In genomic region chr11:35617687-35618496, GRCh38 we compare ENCODE assay signal across 8 cellular contexts. TPM values are rescaled to one million over a fixed set of nuclear protein-coding genes. Genes with fewer than 3 reads are reported as not detected.
DNase-seq lines count a peak whose midpoint lies in the region; ATAC-seq and TF ChIP-seq lines count a peak whose summit lies in the region.

A gene with protein sequence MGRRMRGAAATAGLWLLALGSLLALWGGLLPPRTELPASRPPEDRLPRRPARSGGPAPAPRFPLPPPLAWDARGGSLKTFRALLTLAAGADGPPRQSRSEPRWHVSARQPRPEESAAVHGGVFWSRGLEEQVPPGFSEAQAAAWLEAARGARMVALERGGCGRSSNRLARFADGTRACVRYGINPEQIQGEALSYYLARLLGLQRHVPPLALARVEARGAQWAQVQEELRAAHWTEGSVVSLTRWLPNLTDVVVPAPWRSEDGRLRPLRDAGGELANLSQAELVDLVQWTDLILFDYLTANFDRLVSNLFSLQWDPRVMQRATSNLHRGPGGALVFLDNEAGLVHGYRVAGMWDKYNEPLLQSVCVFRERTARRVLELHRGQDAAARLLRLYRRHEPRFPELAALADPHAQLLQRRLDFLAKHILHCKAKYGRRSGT (plus strand): TSS chr11:35618460. CDS start chr11:35618637, 177 bp downstream.

- peak within 1 kb of the TSS; percentile 90 for H3K4me2 ChIP-seq in neural progenitor cell

- peaks cover 47% of the 10 kb centered on the region for H3K79me2 ChIP-seq in neural progenitor cell (ENCODE audit: low read depth)

- H3K27me3 Mint-ChIP-seq in activated naive CD8-positive, alpha-beta T cell = peaks cover 31% of the 10 kb centered on the region
- peaks cover 12% of the 10 kb centered on the region for H3K27me3 Mint-ChIP-seq in neural progenitor cell (ENCODE audit: insufficient read depth, low read depth)

- no peaks in the 10 kb centered on the region for H3K9me3 Mint-ChIP-seq in activated naive CD8-positive, alpha-beta T cell (ENCODE audit: low read depth)
- no peaks in the 10 kb centered on the region for H3K9me3 Mint-ChIP-seq in neural progenitor cell

- H3K27ac Mint-ChIP-seq in activated naive CD8-positive, alpha-beta T cell = no peak within 1 kb of the TSS
- H3K27ac Mint-ChIP-seq in neural progenitor cell = peak within 1 kb of the TSS; percentile 97

- H3K4me3 ChIP-seq in neural progenitor cell = peak within 1 kb of the TSS; percentile 73

- TF ChIP-seq CTCF in AG09319 (IDR thresholded peaks at IDR 0.05; ENCODE audit: low read depth, low read length) (no peak), neural progenitor cell (IDR thresholded peaks at IDR 0.05) (no peak)

- H3K36me3 ChIP-seq in neural progenitor cell = no peaks in the 10 kb centered on the region

- ATAC-seq in GM18511 (IDR thresholded peaks at IDR 0.05; ENCODE audit: unreplicated experiment) = peak; percentile 38
- peak; percentile 32 for ATAC-seq in HG03025 (IDR thresholded peaks at IDR 0.05; ENCODE audit: low FRiP score, unreplicated experiment)

- peak within 1 kb of the TSS; percentile 92 for H3K27ac ChIP-seq in neural progenitor cell

- peak; percentile 56 for DNase-seq in AG09319 (ENCODE audit: extremely low read depth, low read depth)
- peak; percentile 73 to 90 for DNase-seq in NCI-H526 (lab: John Stamatoyannopoulos, UW)
- DNase-seq in globus pallidus (ENCODE audit: low spot score) = peak; percentile 55
- DNase-seq in neural progenitor cell (ENCODE audit: low spot score) = peak; percentile 96
- no peak for DNase-seq in activated effector memory CD4-positive, alpha-beta T cell treated with Interleukin-2 at 50 U/mL for 16 hours

- peaks cover 14% of the 10 kb centered on the region for H3K4me1 Mint-ChIP-seq in activated naive CD8-positive, alpha-beta T cell (ENCODE audit: low read depth)
- H3K4me1 Mint-ChIP-seq in neural progenitor cell = peaks cover 56% of the 10 kb centered on the region

- peak within 1 kb of the TSS; percentile 78 for H2AFZ ChIP-seq in neural progenitor cell (replicated peaks)

- H3K36me3 Mint-ChIP-seq in activated naive CD8-positive, alpha-beta T cell = no peaks in the 10 kb centered on the region
- H3K36me3 Mint-ChIP-seq in neural progenitor cell = peaks cover 14% of the 10 kb centered on the region

- H3K4me1 ChIP-seq in neural progenitor cell = peaks cover 52% of the 10 kb centered on the region

- H3F3A ChIP-seq in neural progenitor cell (ENCODE audit: low read depth) = peaks cover 69% of the 10 kb centered on the region

- H3K27me3 ChIP-seq in neural progenitor cell = no peaks in the 10 kb centered on the region

- peak within 1 kb of the TSS; percentile 83 for H3K4me3 Mint-ChIP-seq in activated naive CD8-positive, alpha-beta T cell
- H3K4me3 Mint-ChIP-seq in neural progenitor cell = peak within 1 kb of the TSS; percentile 93

- no peaks in the 10 kb centered on the region for H3K9me3 ChIP-seq in neural progenitor cell (ENCODE audit: low read depth)

- peaks cover 42% of the 10 kb centered on the region for H4K20me1 ChIP-seq in neural progenitor cell (ENCODE audit: low read depth)

- peak within 1 kb of the TSS; percentile 64 for H3K9ac ChIP-seq in neural progenitor cell

RNA-seq across cellular contexts. Expression of the gene that starts here (rescaled TPM):
- 53.3 and 155 TPM in 2 replicates for total RNA-seq in neural progenitor cell (ENCODE audit: low replicate concordance)
